Comparison of ENCODE assay signal across 10 cellular contexts in the genomic region with DNA sequence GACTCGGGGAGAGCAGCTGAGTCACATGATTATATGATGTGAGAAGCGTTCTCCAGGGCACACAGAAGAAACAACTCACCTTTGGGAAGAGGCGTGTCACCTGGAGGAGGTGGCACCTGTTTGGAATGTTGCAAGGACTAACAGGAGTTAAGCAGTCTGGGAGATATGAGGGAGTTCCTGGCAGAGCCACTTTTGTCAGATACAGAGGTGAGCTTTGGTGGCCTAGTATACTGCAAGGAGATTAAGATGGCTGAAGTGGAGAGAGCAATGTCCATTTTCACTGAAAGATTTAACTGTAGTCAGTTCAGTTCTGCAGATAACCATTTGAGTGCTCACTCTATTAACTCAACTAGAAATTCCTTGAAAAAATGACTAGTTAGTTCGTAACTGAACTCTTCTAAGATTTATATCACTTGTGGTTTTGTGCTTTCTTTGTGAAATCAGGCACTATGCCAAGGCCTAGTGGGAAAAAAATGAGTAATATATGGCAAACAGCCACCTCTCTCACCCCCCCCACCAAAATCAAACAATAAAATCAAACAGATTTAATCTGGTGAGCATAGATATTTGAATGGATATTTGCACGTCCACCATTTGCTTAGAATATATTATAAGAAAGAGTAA.
DNase-seq lines count a peak whose midpoint lies in the region; ATAC-seq, FAIRE-seq and TF ChIP-seq lines count a peak whose summit lies in the region.
"Had no signal": no experiment of that assay in that cellular context is flagged by ENCODE, and none has a peak within 500 bp of the region (broad histone marks: within the 10 kb centered on the region; RNA-seq: fewer than 3 reads in every experiment).

No MANE protein-coding gene starts in this region.

- H3K27ac ChIP-seq in endothelial cell of umbilical vein (ENCODE audit: insufficient read depth, low read depth, low read length) (no peak overlapping the region), skeletal muscle tissue (ENCODE audit: low read depth, low read length) (peak overlapping the region; percentile 48)

- no peak for DNase-seq in activated CD4-positive, CD25-positive, alpha-beta regulatory T cell treated with anti-CD3 and anti-CD28 coated beads, Interleukin-2, amount 50 U/mL, for 72 hours
- DNase-seq in NCI-H526 (lab: John Stamatoyannopoulos, UW): peak; percentile 55 to 56
- DNase-seq in endothelial cell of umbilical vein (ENCODE audit: low read depth, low spot score): peak; percentile 74
- no peak for DNase-seq in activated CD4-positive, alpha-beta memory T cell treated with anti-CD3 and anti-CD28 coated beads for 36 hours
- no peak for DNase-seq in DMS153 (lab: John Stamatoyannopoulos, UW)
- no peak for DNase-seq in HEK293T (ENCODE audit: extremely low spot score)
- DNase-seq: activated B cell treated with CpG ODN at 0.5 μM for 24 hours had no signal

- H3K79me2 ChIP-seq in endothelial cell of umbilical vein (ENCODE audit: control insufficient read depth, insufficient read depth, low read length): no peaks in the 10 kb centered on the region

- H3K9me3 ChIP-seq in endothelial cell of umbilical vein (replicated peaks; ENCODE audit: control insufficient read depth, insufficient read depth, low read length) (no peaks in the 10 kb centered on the region), skeletal muscle tissue (ENCODE audit: control insufficient read depth in 3 of 3, low read length in 3 of 3) (no peaks in the 10 kb centered on the region)

- H3K36me3 Mint-ChIP-seq in activated CD4-positive, alpha-beta memory T cell treated with anti-CD3 and anti-CD28 coated beads for 36 hours: peaks cover 7% of the 10 kb centered on the region

- no peaks in the 10 kb centered on the region for H3K27me3 Mint-ChIP-seq in activated CD4-positive, alpha-beta memory T cell treated with anti-CD3 and anti-CD28 coated beads for 36 hours
- H3K27me3 Mint-ChIP-seq: activated B cell treated with CpG ODN at 0.5 μM for 24 hours, B cell had no signal

- TF ChIP-seq POLR2A in endothelial cell of umbilical vein (IDR thresholded peaks at IDR 0.05; ENCODE audit: low read depth, low read length): no peak

- H3K9ac ChIP-seq in endothelial cell of umbilical vein (replicated peaks; ENCODE audit: extremely low read depth, insufficient read depth, low read length) (no peak overlapping the region), skeletal muscle tissue (ENCODE audit: low read depth in 1 of 3, low read length in 3 of 3) (no peak overlapping the region)

- H3K27ac Mint-ChIP-seq in activated CD4-positive, alpha-beta memory T cell treated with anti-CD3 and anti-CD28 coated beads for 36 hours: no peak overlapping the region
- H3K27ac Mint-ChIP-seq: activated B cell treated with CpG ODN at 0.5 μM for 24 hours, B cell had no signal

- H3K36me3 ChIP-seq in endothelial cell of umbilical vein (ENCODE audit: control insufficient read depth in 2 of 2, extremely low read depth in 1 of 2, insufficient read depth in 2 of 2, low read length in 2 of 2) (no peaks in the 10 kb centered on the region), skeletal muscle tissue (ENCODE audit: control insufficient read depth in 3 of 3, insufficient read depth in 3 of 3, low read length in 3 of 3) (peaks cover 7 to 12% (median 7%) of the 10 kb centered on the region in 3 donors)

- H3K4me2 ChIP-seq in endothelial cell of umbilical vein (ENCODE audit: insufficient read depth, low read length): no peak overlapping the region

- H3K4me3 Mint-ChIP-seq in activated CD4-positive, alpha-beta memory T cell treated with anti-CD3 and anti-CD28 coated beads for 36 hours: no peak overlapping the region
- H3K4me3 Mint-ChIP-seq: activated B cell treated with CpG ODN at 0.5 μM for 24 hours, B cell had no signal

- peak; percentile 72 for FAIRE-seq in endothelial cell of umbilical vein (lab: Jason Lieb, UNC)

- TF ChIP-seq CTCF in endothelial cell of umbilical vein (IDR thresholded peaks at IDR 0.05; ENCODE audit: extremely low read depth in 1 of 2, insufficient read depth in 1 of 2, low read depth in 1 of 2, low read length in 2 of 2): no peak

- CTCF ChIA-PET in endothelial cell of umbilical vein (lab: Charles Lee): no interaction called here
- CTCF ChIA-PET in activated CD4-positive, alpha-beta memory T cell treated with anti-CD3 and anti-CD28 coated beads for 36 hours (lab: Charles Lee): no interaction called here
- CTCF ChIA-PET in HEK293T (lab: Yijun Ruan, JAX): no interaction called here

- no peaks in the 10 kb centered on the region for H3K9me1 ChIP-seq in endothelial cell of umbilical vein (replicated peaks; ENCODE audit: control insufficient read depth, extremely low read depth, insufficient read depth, low read length)

- ATAC-seq in activated CD4-positive, CD25-positive, alpha-beta regulatory T cell treated with anti-CD3 and anti-CD28 coated beads, Interleukin-2, amount 50 U/mL, for 24 hours: peak; percentile 48 to 51

- H3K4me3 ChIP-seq in endothelial cell of umbilical vein (replicated peaks in 1 of 3; ENCODE audit: insufficient read depth in 1 of 3, low read depth in 1 of 3, low read length in 3 of 3): no peak overlapping the region
- no peak overlapping the region for H3K4me3 ChIP-seq in skeletal muscle tissue (ENCODE audit: low read length in 3 of 3)

- H3K27me3 ChIP-seq in endothelial cell of umbilical vein (ENCODE audit: control insufficient read depth in 2 of 2, insufficient read depth in 2 of 2, low read length in 2 of 2) (no peaks in the 10 kb centered on the region), skeletal muscle tissue (ENCODE audit: control insufficient read depth in 3 of 3, insufficient read depth in 3 of 3, low read length in 3 of 3) (no peaks in the 10 kb centered on the region)

- H2AFZ ChIP-seq in endothelial cell of umbilical vein (ENCODE audit: low read depth, low read length): no peak overlapping the region

- H3K9me3 Mint-ChIP-seq in activated CD4-positive, alpha-beta memory T cell treated with anti-CD3 and anti-CD28 coated beads for 36 hours: no peaks in the 10 kb centered on the region
- H3K9me3 Mint-ChIP-seq: activated B cell treated with CpG ODN at 0.5 μM for 24 hours had no signal

- POLR2A ChIA-PET in endothelial cell of umbilical vein (lab: Charles Lee): no interaction called here
- POLR2A ChIA-PET in activated CD4-positive, alpha-beta memory T cell treated with anti-CD3 and anti-CD28 coated beads for 36 hours (lab: Charles Lee): no interaction called here
- POLR2A ChIA-PET in HEK293T (lab: Yijun Ruan, JAX): no interaction called here

- peaks cover 14% of the 10 kb centered on the region for H3K4me1 Mint-ChIP-seq in activated CD4-positive, alpha-beta memory T cell treated with anti-CD3 and anti-CD28 coated beads for 36 hours (ENCODE audit: low read depth)
- H3K4me1 Mint-ChIP-seq: activated B cell treated with CpG ODN at 0.5 μM for 24 hours, B cell had no signal

- H3K4me1 ChIP-seq in endothelial cell of umbilical vein (ENCODE audit: control insufficient read depth, extremely low read depth, insufficient read depth, low read length) (peaks cover 20% of the 10 kb centered on the region), skeletal muscle tissue (ENCODE audit: control insufficient read depth in 3 of 3, insufficient read depth in 3 of 3, low read length in 3 of 3) (no peaks in the 10 kb centered on the region)

- BruUV-seq in endothelial cell of umbilical vein (replicated peaks; lab: Mats Ljungman, UMichigan): no TSS peak

- dilution Hi-C loops in endothelial cell of umbilical vein (cut with MboI; ENCODE audit: extremely low pct_ligation_motif_present, low sequenced_read_pairs): no loop called here

- intact Hi-C loops in endothelial cell of umbilical vein (cut with micrococcal nuclease): loop anchor here (2.0 kb wide), 1 partner anchor 60 kb away; a partner anchor contains a TSS
- intact Hi-C loops in activated CD4-positive, alpha-beta memory T cell treated with anti-CD3 and anti-CD28 coated beads for 36 hours (cut with micrococcal nuclease): loop anchor here (1.0 kb wide), 1 partner anchor 11 kb away; no protein-coding TSS in a partner anchor

- H4K20me1 ChIP-seq in endothelial cell of umbilical vein (replicated peaks; ENCODE audit: control insufficient read depth, extremely low read depth, insufficient read depth, low read length): no peaks in the 10 kb centered on the region

TF ChIP-seq in endothelial cell of umbilical vein, 7 proteins besides CTCF, POLR2A, EP300 and RAD21:
- no peak for TF ChIP-seq FOS (IDR thresholded peaks at IDR 0.05; ENCODE audit: borderline replicate concordance, insufficient read depth, low read length)
- peak; percentile 28 for TF ChIP-seq GATA2 (IDR thresholded peaks at IDR 0.05; ENCODE audit: insufficient read depth, insufficient read length, low read depth, low read length)
- no peak for TF ChIP-seq POLR2AphosphoS5 (IDR thresholded peaks at IDR 0.05; ENCODE audit: insufficient read depth, low read depth, low read length)
- TF ChIP-seq, protein P1, sequence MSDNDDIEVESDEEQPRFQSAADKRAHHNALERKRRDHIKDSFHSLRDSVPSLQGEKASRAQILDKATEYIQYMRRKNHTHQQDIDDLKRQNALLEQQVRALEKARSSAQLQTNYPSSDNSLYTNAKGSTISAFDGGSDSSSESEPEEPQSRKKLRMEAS (IDR thresholded peaks at IDR 0.05; ENCODE audit: insufficient read depth, insufficient read length): no peak

TF ChIP-seq in HEK293T, 16 proteins besides CTCF, POLR2A, EP300 and RAD21 (continues in another document):
- TF ChIP-seq ELF4 (IDR thresholded peaks at IDR 0.05) (no peak), ZNF384 (IDR thresholded peaks at IDR 0.05) (no peak), L3MBTL2 (conservative IDR thresholded peaks at IDR 0.05) (no peak), NFRKB (IDR thresholded peaks at IDR 0.05) (no peak), SP1 (IDR thresholded peaks at IDR 0.05) (no peak), FOXK2 (IDR thresholded peaks at IDR 0.05) (no peak), TARDBP (IDR thresholded peaks at IDR 0.05) (no peak), CTBP1 (IDR thresholded peaks at IDR 0.05; ENCODE audit: borderline replicate concordance) (no peak), BHLHE40 (IDR thresholded peaks at IDR 0.05; ENCODE audit: borderline replicate concordance) (no peak), ARNT (IDR thresholded peaks at IDR 0.05) (no peak), FOXM1 (IDR thresholded peaks at IDR 0.05; ENCODE audit: borderline replicate concordance) (no peak), SUZ12 (IDR thresholded peaks at IDR 0.05) (no peak), LEF1 (IDR thresholded peaks at IDR 0.05; ENCODE audit: borderline replicate concordance) (no peak)
- TF ChIP-seq, protein P2, sequence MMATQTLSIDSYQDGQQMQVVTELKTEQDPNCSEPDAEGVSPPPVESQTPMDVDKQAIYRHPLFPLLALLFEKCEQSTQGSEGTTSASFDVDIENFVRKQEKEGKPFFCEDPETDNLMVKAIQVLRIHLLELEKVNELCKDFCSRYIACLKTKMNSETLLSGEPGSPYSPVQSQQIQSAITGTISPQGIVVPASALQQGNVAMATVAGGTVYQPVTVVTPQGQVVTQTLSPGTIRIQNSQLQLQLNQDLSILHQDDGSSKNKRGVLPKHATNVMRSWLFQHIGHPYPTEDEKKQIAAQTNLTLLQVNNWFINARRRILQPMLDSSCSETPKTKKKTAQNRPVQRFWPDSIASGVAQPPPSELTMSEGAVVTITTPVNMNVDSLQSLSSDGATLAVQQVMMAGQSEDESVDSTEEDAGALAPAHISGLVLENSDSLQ (IDR thresholded peaks at IDR 0.05): no peak

Comparison
In these comparisons a context has a peak if more than half of its experiments do, and no peak if none do; other contexts are left out.
1. DNase-seq: peak in NCI-H526 (2 of 2) and endothelial cell of umbilical vein (single experiment); none in activated CD4-positive, CD25-positive, alpha-beta regulatory T cell treated with anti-CD3 and anti-CD28 coated beads, Interleukin-2, amount 50 U/mL, for 72 hours (single experiment), activated CD4-positive, alpha-beta memory T cell treated with anti-CD3 and anti-CD28 coated beads for 36 hours (single experiment), DMS153 (single experiment) and HEK293T (single experiment).